Comparison of ENCODE assay signal across 1 cellular context in genomic region chr20:58228484-58229197, GRCh38.
TF ChIP-seq lines count a peak whose summit lies in the region.

ANKRD60 (minus strand) TSS chr20:58228653; CDS start chr20:58228653, 0 bp downstream.

TF ChIP-seq in SK-N-SH, 30 proteins besides CTCF, POLR2A, EP300 and RAD21 (continued from another document):
- TF ChIP-seq SIN3A (IDR thresholded peaks at IDR 0.05; ENCODE audit: borderline replicate concordance, low read depth, low read length) (no peak), FOXJ3 (CRISPR knock-in tag; IDR thresholded peaks at IDR 0.05) (no peak), NRF1 (IDR thresholded peaks at IDR 0.05; ENCODE audit: low read depth, low read length) (no peak), NFIC (IDR thresholded peaks at IDR 0.05; ENCODE audit: borderline replicate concordance) (no peak), FOSL2 (IDR thresholded peaks at IDR 0.05; ENCODE audit: borderline replicate concordance, low read depth) (no peak), GATA2 (CRISPR knock-in tag; IDR thresholded peaks at IDR 0.05) (no peak), PBX3 (IDR thresholded peaks at IDR 0.05) (no peak), RFX5 (IDR thresholded peaks at IDR 0.05; ENCODE audit: low read length) (no peak)
- TF ChIP-seq, protein P1, sequence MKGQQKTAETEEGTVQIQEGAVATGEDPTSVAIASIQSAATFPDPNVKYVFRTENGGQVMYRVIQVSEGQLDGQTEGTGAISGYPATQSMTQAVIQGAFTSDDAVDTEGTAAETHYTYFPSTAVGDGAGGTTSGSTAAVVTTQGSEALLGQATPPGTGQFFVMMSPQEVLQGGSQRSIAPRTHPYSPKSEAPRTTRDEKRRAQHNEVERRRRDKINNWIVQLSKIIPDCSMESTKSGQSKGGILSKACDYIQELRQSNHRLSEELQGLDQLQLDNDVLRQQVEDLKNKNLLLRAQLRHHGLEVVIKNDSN (IDR thresholded peaks at IDR 0.05; ENCODE audit: borderline replicate concordance, low read depth), result no peak
